7 cellular contexts compared by ENCODE assay signal in genomic region chr11:76859708-76860233, GRCh38. TPM values are rescaled to one million over a fixed set of nuclear protein-coding genes. Genes with fewer than 3 reads are reported as not detected.
DNase-seq lines count a peak whose midpoint lies in the region; ATAC-seq and TF ChIP-seq lines count a peak whose summit lies in the region.

No MANE protein-coding gene starts in this region.

- peak overlapping the region; percentile 76 to 78 (median 78) for H3K4me3 Mint-ChIP-seq in T-cell
- peak overlapping the region; percentile 39 for H3K4me3 Mint-ChIP-seq in stimulated activated memory B cell treated with anti-CD40 and anti-IgM and Interleukin-4, amounts not matched to agents 10 μg/mL and 1 μg/mL and 100 μg/mL, for 72 hours

- 97% methylated on average over 14 of the region's 14 CpGs for WGBS in hepatocyte (ENCODE audit: low lambda C conversion rate, missing lambda C conversion rate)

- peak overlapping the region; percentile 81 for H3K4me2 ChIP-seq in hepatocyte

- H3K4me1 ChIP-seq in HEK293 (ENCODE audit: control insufficient read depth, insufficient read depth, low read length) (no peaks in the 10 kb centered on the region), hepatocyte (ENCODE audit: insufficient read depth) (peaks cover 14% of the 10 kb centered on the region)

- TF ChIP-seq CTCF in HEK293 (tag by site-specific recombination; IDR thresholded peaks at IDR 0.05) (no peak), hepatocyte (IDR thresholded peaks at IDR 0.05; ENCODE audit: poor library complexity) (no peak)

- H3K9me3 Mint-ChIP-seq in T-cell: no peaks in the 10 kb centered on the region
- H3K9me3 Mint-ChIP-seq in stimulated activated memory B cell treated with anti-CD40 and anti-IgM and Interleukin-4, amounts not matched to agents 10 μg/mL and 1 μg/mL and 100 μg/mL, for 72 hours: peaks cover 6% of the 10 kb centered on the region

- H3K9me2 ChIP-seq in hepatocyte (replicated peaks; ENCODE audit: insufficient read depth): no peaks in the 10 kb centered on the region

- ATAC-seq in T-cell (replicated peaks in 1 of 4) (no peak), HG03439 (IDR thresholded peaks at IDR 0.05; ENCODE audit: unreplicated experiment) (no peak)
- no peak for ATAC-seq in stimulated activated memory B cell treated with anti-CD40 and anti-IgM and Interleukin-4, amounts not matched to agents 10 μg/mL and 1 μg/mL and 100 μg/mL, for 72 hours

- H4K20me1 ChIP-seq in hepatocyte (ENCODE audit: insufficient read depth, poor library complexity, severe bottlenecking): no peaks in the 10 kb centered on the region

- H3K4me1 Mint-ChIP-seq in T-cell: peaks cover 23 to 29% (median 26%) of the 10 kb centered on the region in 3 donors
- H3K4me1 Mint-ChIP-seq in stimulated activated memory B cell treated with anti-CD40 and anti-IgM and Interleukin-4, amounts not matched to agents 10 μg/mL and 1 μg/mL and 100 μg/mL, for 72 hours: peaks cover 44% of the 10 kb centered on the region

- H3K27ac ChIP-seq in HEK293 (ENCODE audit: extremely low read depth, low read depth, low read length): no peak overlapping the region
- H3K27ac ChIP-seq in hepatocyte: peak overlapping the region; percentile 82

- no peaks in the 10 kb centered on the region for H3K27me3 Mint-ChIP-seq in T-cell
- H3K27me3 Mint-ChIP-seq in stimulated activated memory B cell treated with anti-CD40 and anti-IgM and Interleukin-4, amounts not matched to agents 10 μg/mL and 1 μg/mL and 100 μg/mL, for 72 hours: no peaks in the 10 kb centered on the region

- POLR2A ChIA-PET in HEK293 (lab: Yijun Ruan, JAX) (no interaction called here), T-cell (lab: Charles Lee) (no interaction called here)

- H3K36me3 ChIP-seq in HEK293 (ENCODE audit: control insufficient read depth in 2 of 2, insufficient read depth in 1 of 2, low read length in 2 of 2) (no peaks in the 10 kb centered on the region), hepatocyte (replicated peaks; ENCODE audit: insufficient read depth, low read depth) (no peaks in the 10 kb centered on the region)

- H3K27ac Mint-ChIP-seq in T-cell: peak overlapping the region; percentile 5 to 83
- peak overlapping the region; percentile 14 for H3K27ac Mint-ChIP-seq in stimulated activated memory B cell treated with anti-CD40 and anti-IgM and Interleukin-4, amounts not matched to agents 10 μg/mL and 1 μg/mL and 100 μg/mL, for 72 hours

- H3K27me3 ChIP-seq in hepatocyte: no peaks in the 10 kb centered on the region

- H3K79me2 ChIP-seq in hepatocyte: peaks cover 25% of the 10 kb centered on the region

- CTCF ChIA-PET in HEK293 (lab: Yijun Ruan, JAX) (interaction anchor here (0.6 to 0.7 kb wide), 4 partner anchors 9 to 1939 kb away, joined by 3 to 4 read pairs (median 3); no protein-coding TSS in a partner anchor), T-cell (lab: Charles Lee) (interaction anchor here (1.0 to 1.3 kb wide), 2 partner anchors 57 to 60 kb away, joined by 3 read pairs; no protein-coding TSS in a partner anchor)

- H3K9me3 ChIP-seq in HEK293 (ENCODE audit: control insufficient read depth, insufficient read depth, low read depth, low read length) (no peaks in the 10 kb centered on the region), hepatocyte (ENCODE audit: low read depth) (no peaks in the 10 kb centered on the region)

- H2AFZ ChIP-seq in hepatocyte: peak overlapping the region; percentile 99

- H3K36me3 Mint-ChIP-seq in T-cell: no peaks in the 10 kb centered on the region
- H3K36me3 Mint-ChIP-seq in stimulated activated memory B cell treated with anti-CD40 and anti-IgM and Interleukin-4, amounts not matched to agents 10 μg/mL and 1 μg/mL and 100 μg/mL, for 72 hours: no peaks in the 10 kb centered on the region

- DNase-seq in T-cell: no peak
- no peak for DNase-seq in hepatocyte (ENCODE audit: low spot score)
- DNase-seq in iPS-NIHi7 (ENCODE audit: extremely low spot score): no peak
- DNase-seq in NCI-H1930 (lab: John Stamatoyannopoulos, UW): no peak

- no peak overlapping the region for H3K4me3 ChIP-seq in HEK293 (ENCODE audit: low read depth, low read length)
- peak overlapping the region; percentile 7 for H3K4me3 ChIP-seq in hepatocyte

TF ChIP-seq in HEK293, 187 proteins besides CTCF, POLR2A, EP300 and RAD21 (continues in another document):
- TF ChIP-seq ZBTB44 (tag by site-specific recombination; IDR thresholded peaks at IDR 0.05) (no peak), ZNF610 (tag by site-specific recombination; IDR thresholded peaks at IDR 0.05; ENCODE audit: borderline replicate concordance) (no peak), ZNF302 (tag by site-specific recombination; IDR thresholded peaks at IDR 0.05; ENCODE audit: low read depth) (no peak), ZFHX2 (tag by site-specific recombination; conservative IDR thresholded peaks at IDR 0.05) (no peak), EGR2 (tag by site-specific recombination; IDR thresholded peaks at IDR 0.05; ENCODE audit: low read depth) (no peak), ZNF266 (tag by site-specific recombination; IDR thresholded peaks at IDR 0.05; ENCODE audit: low read depth) (peak; percentile 52; the same call in 1 of the 2 replicates), ZNF239 (tag by site-specific recombination; IDR thresholded peaks at IDR 0.05) (no peak), PRDM1 (tag by site-specific recombination; IDR thresholded peaks at IDR 0.05) (no peak), ZNF837 (tag by site-specific recombination; IDR thresholded peaks at IDR 0.05) (no peak), ZNF621 (tag by site-specific recombination; IDR thresholded peaks at IDR 0.05) (no peak), SP7 (tag by site-specific recombination; IDR thresholded peaks at IDR 0.05) (no peak), KLF8 (tag by site-specific recombination; IDR thresholded peaks at IDR 0.05) (no peak), KLF16 (tag by site-specific recombination; IDR thresholded peaks at IDR 0.05) (no peak), ZSCAN18 (tag by site-specific recombination; IDR thresholded peaks at IDR 0.05) (no peak), ZNF155 (tag by site-specific recombination; IDR thresholded peaks at IDR 0.05) (no peak), ZBTB26 (tag by site-specific recombination; optimal IDR thresholded peaks at IDR 0.05) (no peak), INSM2 (tag by site-specific recombination; IDR thresholded peaks at IDR 0.05) (no peak), ZNF707 (tag by site-specific recombination; IDR thresholded peaks at IDR 0.05) (no peak), ZNF555 (tag by site-specific recombination; conservative IDR thresholded peaks at IDR 0.05) (peak; percentile 56), YY1 (tag by site-specific recombination; IDR thresholded peaks at IDR 0.05) (no peak), ZNF600 (tag by site-specific recombination; IDR thresholded peaks at IDR 0.05) (no peak), ZNF768 (tag by site-specific recombination; IDR thresholded peaks at IDR 0.05) (no peak), FEZF1 (tag by site-specific recombination; IDR thresholded peaks at IDR 0.05) (no peak), ZNF596 (tag by site-specific recombination; IDR thresholded peaks at IDR 0.05) (no peak)

RNA-seq across cellular contexts. Expression of gene ACER3, which starts 0.9 kb away (rescaled TPM):
- total RNA-seq in T-cell: 1 to 10 TPM; 4.3 to 9.0 (median 5.2) TPM
- 17.1 and 28.5 TPM in 2 replicates for total RNA-seq in hepatocyte
- polyA plus RNA-seq in hepatocyte: 14.9 and 18.3 TPM in 2 replicates
